20 cellular contexts compared by ENCODE assay signal in the genomic region with DNA sequence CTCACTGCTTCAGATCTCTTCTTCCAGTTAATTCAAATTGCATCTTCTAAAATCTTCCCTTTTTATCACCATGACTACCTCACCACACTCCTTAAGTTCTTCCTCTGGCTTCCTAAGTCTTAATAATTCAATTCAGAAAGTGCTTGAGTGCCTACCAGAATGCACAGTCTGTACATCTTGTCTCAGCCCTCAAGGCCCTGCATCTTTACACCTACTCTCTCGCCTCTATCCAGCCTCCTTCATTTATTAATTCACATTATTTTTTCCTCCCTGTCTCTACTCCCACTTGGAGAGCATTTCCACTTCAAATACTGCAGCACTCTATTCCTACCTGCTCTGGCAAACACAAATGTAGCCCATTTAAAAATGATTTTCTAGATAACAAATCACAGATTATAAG.
DNase-seq lines count a peak whose midpoint lies in the region; ATAC-seq and TF ChIP-seq lines count a peak whose summit lies in the region.
"Had no signal": no experiment of that assay in that cellular context is flagged by ENCODE, and none has a peak within 500 bp of the region (broad histone marks: within the 10 kb centered on the region; RNA-seq: fewer than 3 reads in every experiment).

No MANE protein-coding gene starts in this region.

- peaks cover 28% of the 10 kb centered on the region for H3K36me3 ChIP-seq in DOHH2 (ENCODE audit: control insufficient read depth, low read length)
- no peaks in the 10 kb centered on the region for H3K36me3 ChIP-seq in OCI-LY1 (ENCODE audit: insufficient read depth, low read length)
- no peaks in the 10 kb centered on the region for H3K36me3 ChIP-seq in endodermal cell (ENCODE audit: control insufficient read depth, insufficient read depth, low read length)
- H3K36me3 ChIP-seq in stomach, result no peaks in the 10 kb centered on the region
- H3K36me3 ChIP-seq: BLaER1 treated with 17β-estradiol and CSF1 and Interleukin-3, amounts not matched to agents 10 nM and 100 nM had no signal

- no peak overlapping the region for H3K27ac Mint-ChIP-seq in endodermal cell
- no peak overlapping the region for H3K27ac Mint-ChIP-seq in natural killer cell
- H3K27ac Mint-ChIP-seq: B cell; CD4-positive, alpha-beta T cell; CD8-positive, alpha-beta T cell had no signal

- H3K27me3 ChIP-seq in DOHH2 (ENCODE audit: control insufficient read depth, low read length), result no peaks in the 10 kb centered on the region
- no peaks in the 10 kb centered on the region for H3K27me3 ChIP-seq in OCI-LY1 (ENCODE audit: insufficient read depth, low read length)
- H3K27me3 ChIP-seq in endodermal cell (ENCODE audit: control insufficient read depth, insufficient read depth, low read length, poor library complexity, severe bottlenecking), result no peaks in the 10 kb centered on the region
- H3K27me3 ChIP-seq in stomach, result no peaks in the 10 kb centered on the region
- H3K27me3 ChIP-seq: BLaER1 treated with 17β-estradiol and CSF1 and Interleukin-3, amounts not matched to agents 10 nM and 100 nM had no signal

- TF ChIP-seq POLR2A in stomach (IDR thresholded peaks at IDR 0.05), result no peak

- H3K9me3 ChIP-seq in DOHH2 (ENCODE audit: control insufficient read depth, insufficient read depth, low read length) (no peaks in the 10 kb centered on the region), OCI-LY1 (ENCODE audit: low read length) (no peaks in the 10 kb centered on the region), endodermal cell (ENCODE audit: control insufficient read depth, low read length) (peaks cover 7% of the 10 kb centered on the region), stomach (no peaks in the 10 kb centered on the region)
- H3K9me3 ChIP-seq: A549; BLaER1 treated with 17β-estradiol and CSF1 and Interleukin-3, amounts not matched to agents 10 nM and 100 nM; Caco-2 had no signal

- ATAC-seq in natural killer cell, result no peak
- ATAC-seq: A549; CD8-positive, alpha-beta T cell; GM12878 had no signal

- no peaks in the 10 kb centered on the region for H3K9me2 ChIP-seq in DOHH2 (replicated peaks; ENCODE audit: control insufficient read depth, low read length)
- H3K9me2 ChIP-seq in OCI-LY1 (ENCODE audit: low read depth, low read length), result no peaks in the 10 kb centered on the region

- no peak overlapping the region for H3K4me3 Mint-ChIP-seq in endodermal cell
- H3K4me3 Mint-ChIP-seq in natural killer cell, result no peak overlapping the region
- H3K4me3 Mint-ChIP-seq: B cell; CD4-positive, alpha-beta T cell; CD8-positive, alpha-beta T cell had no signal

- TF ChIP-seq EP300 in stomach (IDR thresholded peaks at IDR 0.05), result no peak

- H3K36me3 Mint-ChIP-seq in endodermal cell (ENCODE audit: low read depth) (no peaks in the 10 kb centered on the region), natural killer cell (no peaks in the 10 kb centered on the region)
- H3K36me3 Mint-ChIP-seq: CD8-positive, alpha-beta T cell had no signal

- intact Hi-C loops in natural killer cell (cut with micrococcal nuclease), result no loop called here
- intact Hi-C loops in stomach (cut with DNase I; ENCODE audit: low total_unique reads), result no loop called here

- peaks cover 8% of the 10 kb centered on the region for H3K9me3 Mint-ChIP-seq in endodermal cell
- peaks cover under 1 to 2% of the 10 kb centered on the region in 2 donors for H3K9me3 Mint-ChIP-seq in natural killer cell
- H3K9me3 Mint-ChIP-seq: CD4-positive, alpha-beta T cell; CD8-positive, alpha-beta T cell had no signal

- H3K4me1 Mint-ChIP-seq in endodermal cell (peaks cover 14% of the 10 kb centered on the region), natural killer cell (no peaks in the 10 kb centered on the region)
- H3K4me1 Mint-ChIP-seq: B cell had no signal

- H3K4me1 ChIP-seq in DOHH2 (ENCODE audit: control insufficient read depth, low read length) (peaks cover 92% of the 10 kb centered on the region), OCI-LY1 (ENCODE audit: insufficient read depth, low read length, severe bottlenecking) (peaks cover 15% of the 10 kb centered on the region), endodermal cell (ENCODE audit: control insufficient read depth, insufficient read depth, low read length) (peaks cover 7% of the 10 kb centered on the region), stomach (no peaks in the 10 kb centered on the region)
- H3K4me1 ChIP-seq: A549; BLaER1 treated with 17β-estradiol and CSF1 and Interleukin-3, amounts not matched to agents 10 nM and 100 nM; Caco-2 had no signal

- H3F3A ChIP-seq in DOHH2 (ENCODE audit: control insufficient read depth, insufficient read depth), result no peaks in the 10 kb centered on the region
- H3F3A ChIP-seq in OCI-LY1 (ENCODE audit: insufficient read depth, low read length), result no peaks in the 10 kb centered on the region

- DNase-seq in endodermal cell (no peak), natural killer cell (no peak), stomach (no peak)
- no peak for DNase-seq in stimulated activated CD4-positive, alpha-beta T cell treated with anti-CD3 and anti-CD28 coated beads, Interleukin-2, amount 100 ng/mL, for 48 hours
- DNase-seq: AML-193; Caco-2; Calu3; CD4-positive, alpha-beta T cell; CD8-positive, alpha-beta T cell; DMS79 treated with DMSO at 0.1 percent for 48 hours; EL; GDM1 had no signal

- no peak overlapping the region for H3K4me3 ChIP-seq in DOHH2 (ENCODE audit: low read length)
- no peak overlapping the region for H3K4me3 ChIP-seq in OCI-LY1 (ENCODE audit: low read depth, low read length, poor library complexity, severe bottlenecking)
- H3K4me3 ChIP-seq in endodermal cell (ENCODE audit: low read length), result no peak overlapping the region
- no peak overlapping the region for H3K4me3 ChIP-seq in stomach
- H3K4me3 ChIP-seq: A549; BLaER1 treated with 17β-estradiol and CSF1 and Interleukin-3, amounts not matched to agents 10 nM and 100 nM; GM12878 had no signal

- H3K4me2 ChIP-seq in DOHH2 (ENCODE audit: low read length), result peak overlapping the region; percentile 70
- no peak overlapping the region for H3K4me2 ChIP-seq in OCI-LY1 (ENCODE audit: low read length)
- H3K4me2 ChIP-seq: A549; BLaER1 treated with 17β-estradiol and CSF1 and Interleukin-3, amounts not matched to agents 10 nM and 100 nM had no signal

- WGBS in endodermal cell (ENCODE audit: insufficient coverage in 1 of 2, insufficient read length in 1 of 2), 2 experiments, result 83 to 92% methylated on average over 1 of the region's 1 CpG
- 77 to 96% (median 80%) methylated on average over 1 of the region's 1 CpG for WGBS in stomach, 5 donors

- H3K27me3 Mint-ChIP-seq in endodermal cell (ENCODE audit: insufficient read depth) (no peaks in the 10 kb centered on the region), natural killer cell (ENCODE audit: low read depth in 2 of 2) (no peaks in the 10 kb centered on the region)
- H3K27me3 Mint-ChIP-seq: CD4-positive, alpha-beta T cell had no signal

- H3K27ac ChIP-seq in DOHH2 (ENCODE audit: low read depth, low read length) (peak overlapping the region; percentile 70), OCI-LY1 (ENCODE audit: low read depth, low read length, poor library complexity, severe bottlenecking) (peak overlapping the region; percentile 55), endodermal cell (ENCODE audit: low read depth, low read length) (peak overlapping the region; percentile 9), stomach (no peak overlapping the region)
- H3K27ac ChIP-seq: 22Rv1; A549; BLaER1 treated with 17β-estradiol and CSF1 and Interleukin-3, amounts not matched to agents 10 nM and 100 nM; C4-2B had no signal

- TF ChIP-seq CTCF in DOHH2 (IDR thresholded peaks at IDR 0.05; ENCODE audit: low read depth, low read length, poor library complexity, severe bottlenecking) (no peak), OCI-LY1 (IDR thresholded peaks at IDR 0.05; ENCODE audit: low read length) (no peak), endodermal cell (conservative IDR thresholded peaks at IDR 0.05) (no peak), natural killer cell (IDR thresholded peaks at IDR 0.05) (no peak), stomach (IDR thresholded peaks at IDR 0.05) (no peak)

- H3K79me2 ChIP-seq in DOHH2 (ENCODE audit: control insufficient read depth, low read length) (peaks cover 51% of the 10 kb centered on the region), OCI-LY1 (ENCODE audit: insufficient read depth, low read length) (no peaks in the 10 kb centered on the region)

- H4K20me1 ChIP-seq in DOHH2 (ENCODE audit: control insufficient read depth, insufficient read depth, low read depth, low read length) (no peaks in the 10 kb centered on the region), OCI-LY1 (ENCODE audit: insufficient read depth, low read length) (no peaks in the 10 kb centered on the region)
- H4K20me1 ChIP-seq: BLaER1 treated with 17β-estradiol and CSF1 and Interleukin-3, amounts not matched to agents 10 nM and 100 nM had no signal

- H3K9ac ChIP-seq in OCI-LY1 (ENCODE audit: low read length) (no peak overlapping the region), endodermal cell (ENCODE audit: extremely low read depth, low read length, poor library complexity, severe bottlenecking) (no peak overlapping the region)
- H3K9ac ChIP-seq: BLaER1 treated with 17β-estradiol and CSF1 and Interleukin-3, amounts not matched to agents 10 nM and 100 nM had no signal

- no peak overlapping the region for H2AFZ ChIP-seq in OCI-LY1 (ENCODE audit: low read length)

Comparison
In these comparisons a context has a peak if more than half of its experiments do, and no peak if none do; other contexts are left out.
1. H3K27ac ChIP-seq: peak in DOHH2 (single experiment), OCI-LY1 (single experiment) and endodermal cell (single experiment); none in stomach (0 of 5).